ENCODE assay signal across 1 cellular context in genomic region chr1:235068155-235069121, GRCh38.
TF ChIP-seq lines count a peak whose summit lies in the region.

No MANE protein-coding gene starts in this region.

TF ChIP-seq in HepG2, 621 proteins besides CTCF, POLR2A, EP300 and RAD21 (continued from another document and continues in another):
- TF ChIP-seq ZNF713 (CRISPR knock-in tag; IDR thresholded peaks at IDR 0.05) (no peak), ATAD3A (CRISPR knock-in tag; IDR thresholded peaks at IDR 0.05) (no peak), CERS6 (CRISPR knock-in tag; IDR thresholded peaks at IDR 0.05) (no peak), ZNF432 (CRISPR knock-in tag; IDR thresholded peaks at IDR 0.05; ENCODE audit: borderline replicate concordance) (no peak), ZSCAN22 (CRISPR knock-in tag; IDR thresholded peaks at IDR 0.05) (no peak), POGK (CRISPR knock-in tag; conservative IDR thresholded peaks at IDR 0.05) (no peak), RARA (CRISPR knock-in tag; IDR thresholded peaks at IDR 0.05) (peak; percentile 98), HOXA9 (CRISPR knock-in tag; IDR thresholded peaks at IDR 0.05; ENCODE audit: borderline replicate concordance) (no peak), RERE (CRISPR knock-in tag; IDR thresholded peaks at IDR 0.05; ENCODE audit: low read depth) (peak; percentile 94), ZNF337 (CRISPR knock-in tag; IDR thresholded peaks at IDR 0.05; ENCODE audit: borderline replicate concordance, low read depth) (no peak), ZNF24 (IDR thresholded peaks at IDR 0.05) (no peak), EEA1 (CRISPR knock-in tag; IDR thresholded peaks at IDR 0.05; ENCODE audit: borderline replicate concordance) (peak; percentile 50; the same call in 1 of the 2 replicates), PBX2 (CRISPR knock-in tag; IDR thresholded peaks at IDR 0.05) (no peak), ZFP90 (CRISPR knock-in tag; IDR thresholded peaks at IDR 0.05; ENCODE audit: borderline replicate concordance) (0 out of 2 replicates have a peak, but pooled peaks have one; percentile 91), ZNF616 (CRISPR knock-in tag; IDR thresholded peaks at IDR 0.05; ENCODE audit: low read depth) (no peak), POGZ (CRISPR knock-in tag; IDR thresholded peaks at IDR 0.05) (peak; percentile 70; the same call in 1 of the 2 replicates), ZFP36L2 (CRISPR knock-in tag; IDR thresholded peaks at IDR 0.05) (no peak), FOXM1 (CRISPR knock-in tag; IDR thresholded peaks at IDR 0.05) (no peak), KLF13 (CRISPR knock-in tag; IDR thresholded peaks at IDR 0.05) (no peak), ZNF17 (CRISPR knock-in tag; IDR thresholded peaks at IDR 0.05) (no peak), IRF1 (CRISPR knock-in tag; IDR thresholded peaks at IDR 0.05; ENCODE audit: low read depth) (no peak), PLRG1 (conservative IDR thresholded peaks at IDR 0.05) (no peak), ZNF766 (CRISPR knock-in tag; IDR thresholded peaks at IDR 0.05; ENCODE audit: borderline replicate concordance) (no peak), ZNF709 (CRISPR knock-in tag; IDR thresholded peaks at IDR 0.05) (no peak), ZNF790 (CRISPR knock-in tag; IDR thresholded peaks at IDR 0.05; ENCODE audit: borderline replicate concordance) (no peak), TCF7 (IDR thresholded peaks at IDR 0.05; ENCODE audit: low read depth) (peak; percentile 47; the same call in 1 of the 2 replicates), ZNF280B (CRISPR knock-in tag; IDR thresholded peaks at IDR 0.05; ENCODE audit: borderline replicate concordance) (no peak), HOXA5 (CRISPR knock-in tag; IDR thresholded peaks at IDR 0.05) (peak; percentile 93; the same call in 1 of the 2 replicates), ESRRA (CRISPR knock-in tag; IDR thresholded peaks at IDR 0.05; ENCODE audit: low read depth) (no peak; the same call in 1 of the 2 replicates), BCLAF1 (IDR thresholded peaks at IDR 0.05) (no peak), NR2F6 (IDR thresholded peaks at IDR 0.05) (peak; percentile 98), NR2F6 (CRISPR knock-in tag; IDR thresholded peaks at IDR 0.05) (peak; percentile 99), AHDC1 (CRISPR knock-in tag; IDR thresholded peaks at IDR 0.05; ENCODE audit: borderline replicate concordance) (peak; percentile 64; the same call in 1 of the 2 replicates), PHB2 (IDR thresholded peaks at IDR 0.05; ENCODE audit: partially characterized antibody) (no peak), HNRNPLL (IDR thresholded peaks at IDR 0.05; ENCODE audit: low read depth, low read length, poor library complexity, severe bottlenecking) (no peak), UBTF (CRISPR knock-in tag; IDR thresholded peaks at IDR 0.05) (peak; percentile 72), TRIM24 (CRISPR knock-in tag; IDR thresholded peaks at IDR 0.05) (no peak), ZNF317 (CRISPR knock-in tag; IDR thresholded peaks at IDR 0.05) (no peak; the same call in 1 of the 2 replicates)
